1 cellular context compared by ENCODE assay signal in genomic region chr7:148987010-148987750, GRCh38.
TF ChIP-seq lines count a peak whose summit lies in the region.

No MANE protein-coding gene starts in this region.

TF ChIP-seq in K562, 482 proteins besides CTCF, POLR2A, EP300 and RAD21 (continued from another document and continues in another):
- no peak for TF ChIP-seq USF2 (CRISPR knock-in tag; IDR thresholded peaks at IDR 0.05)
- TF ChIP-seq DACH1 (IDR thresholded peaks at IDR 0.05; ENCODE audit: partially characterized antibody): no peak
- TF ChIP-seq ETV5 (CRISPR knock-in tag; IDR thresholded peaks at IDR 0.05; ENCODE audit: low read depth): 0 out of 2 replicates have a peak, but pooled peaks have one; percentile 54
- TF ChIP-seq GATAD2B (IDR thresholded peaks at IDR 0.05; ENCODE audit: borderline replicate concordance): peak; percentile 98
- no peak for TF ChIP-seq NR2C2 (CRISPR knock-in tag; IDR thresholded peaks at IDR 0.05)
- peak; percentile 23; the same call in 1 of the 2 replicates for TF ChIP-seq NR2C2 (tag; IDR thresholded peaks at IDR 0.05)
- 0 out of 2 replicates have a peak, but pooled peaks have one; percentile 45 for TF ChIP-seq SNIP1 (IDR thresholded peaks at IDR 0.05; ENCODE audit: low read depth)
- peak; percentile 98 for TF ChIP-seq ZNF592 (IDR thresholded peaks at IDR 0.05)
- 0 out of 2 replicates have a peak, but pooled peaks have one; percentile 68 for TF ChIP-seq LEF1 (IDR thresholded peaks at IDR 0.05)
- peak; percentile 42; the same call in 1 of the 2 replicates for TF ChIP-seq ZFP1 (CRISPR knock-in tag; IDR thresholded peaks at IDR 0.05)
- no peak for TF ChIP-seq ZBTB17 (CRISPR knock-in tag; IDR thresholded peaks at IDR 0.05)
- TF ChIP-seq MCM5 (IDR thresholded peaks at IDR 0.05; ENCODE audit: low read depth): no peak
- TF ChIP-seq CEBPG (CRISPR knock-in tag; IDR thresholded peaks at IDR 0.05): peak; percentile 64
- TF ChIP-seq CEBPG (tag; conservative IDR thresholded peaks at IDR 0.05 in 1 of 2, IDR thresholded peaks at IDR 0.05 in 1 of 2): peak; percentile 93 to 97
- TF ChIP-seq VEZF1 (CRISPR knock-in tag; IDR thresholded peaks at IDR 0.05): peak; percentile 76
- 0 out of 2 replicates have a peak, but pooled peaks have one; percentile 22 for TF ChIP-seq NFRKB (IDR thresholded peaks at IDR 0.05; ENCODE audit: low read depth)
- TF ChIP-seq HNRNPUL1 (IDR thresholded peaks at IDR 0.05; ENCODE audit: low read length): no peak
- TF ChIP-seq ZNF696 (CRISPR knock-in tag; conservative IDR thresholded peaks at IDR 0.05): no peak
- peak; percentile 86; the same call in 1 of the 2 replicates for TF ChIP-seq CHAMP1 (IDR thresholded peaks at IDR 0.05)
- no peak for TF ChIP-seq TSHZ1 (CRISPR knock-in tag; IDR thresholded peaks at IDR 0.05)
- 0 out of 2 replicates have a peak, but pooled peaks have one; percentile 23 for TF ChIP-seq POLR2G (IDR thresholded peaks at IDR 0.05; ENCODE audit: low read depth, low read length)
- no peak for TF ChIP-seq ATF1 (CRISPR knock-in tag; IDR thresholded peaks at IDR 0.05)
- TF ChIP-seq ATF1 (tag; IDR thresholded peaks at IDR 0.05): peak; percentile 99
- TF ChIP-seq TAF9B (IDR thresholded peaks at IDR 0.05; ENCODE audit: partially characterized antibody): peak; percentile 66
- no peak for TF ChIP-seq RBM17 (IDR thresholded peaks at IDR 0.05; ENCODE audit: borderline replicate concordance, low read depth, low read length)
- TF ChIP-seq ZNF384 (IDR thresholded peaks at IDR 0.05; ENCODE audit: low read depth, low read length): peak; percentile 5
- no peak for TF ChIP-seq SRSF7 (optimal IDR thresholded peaks at IDR 0.05; ENCODE audit: low read depth, low read length)
- TF ChIP-seq HBP1 (CRISPR knock-in tag; IDR thresholded peaks at IDR 0.05): peak; percentile 18; the same call in 1 of the 2 replicates
- peak in 1 of 3 experiments; percentile 53; a peak in 2 of 6 replicates for TF ChIP-seq ZBTB11 (CRISPR knock-in tag; IDR thresholded peaks at IDR 0.05)
- TF ChIP-seq KDM1A (IDR thresholded peaks at IDR 0.05): peak; percentile 72 to 76
- TF ChIP-seq ZC3H8 (IDR thresholded peaks at IDR 0.05): peak; percentile 73; the same call in 1 of the 2 replicates
- peak; percentile 93 for TF ChIP-seq POLR3A (IDR thresholded peaks at IDR 0.05; ENCODE audit: borderline replicate concordance, extremely low read depth, insufficient read depth, insufficient read length)
- no peak for TF ChIP-seq PHF20 (IDR thresholded peaks at IDR 0.05; ENCODE audit: partially characterized antibody)
- TF ChIP-seq CREB3 (tag; conservative IDR thresholded peaks at IDR 0.05; ENCODE audit: low read depth): no peak
- peak; percentile 51; the same call in 1 of the 2 replicates for TF ChIP-seq ZNF316 (IDR thresholded peaks at IDR 0.05)
- TF ChIP-seq ZBTB5 (IDR thresholded peaks at IDR 0.05): peak; percentile 71; the same call in 1 of the 2 replicates
- peak in 1 of 2 experiments; percentile 91; a peak in 2 of 4 replicates for TF ChIP-seq CSDE1 (IDR thresholded peaks at IDR 0.05)
- TF ChIP-seq ZNF165 (CRISPR knock-in tag; IDR thresholded peaks at IDR 0.05; ENCODE audit: borderline replicate concordance): no peak
